8 cellular contexts compared by ENCODE assay signal in the genomic region with DNA sequence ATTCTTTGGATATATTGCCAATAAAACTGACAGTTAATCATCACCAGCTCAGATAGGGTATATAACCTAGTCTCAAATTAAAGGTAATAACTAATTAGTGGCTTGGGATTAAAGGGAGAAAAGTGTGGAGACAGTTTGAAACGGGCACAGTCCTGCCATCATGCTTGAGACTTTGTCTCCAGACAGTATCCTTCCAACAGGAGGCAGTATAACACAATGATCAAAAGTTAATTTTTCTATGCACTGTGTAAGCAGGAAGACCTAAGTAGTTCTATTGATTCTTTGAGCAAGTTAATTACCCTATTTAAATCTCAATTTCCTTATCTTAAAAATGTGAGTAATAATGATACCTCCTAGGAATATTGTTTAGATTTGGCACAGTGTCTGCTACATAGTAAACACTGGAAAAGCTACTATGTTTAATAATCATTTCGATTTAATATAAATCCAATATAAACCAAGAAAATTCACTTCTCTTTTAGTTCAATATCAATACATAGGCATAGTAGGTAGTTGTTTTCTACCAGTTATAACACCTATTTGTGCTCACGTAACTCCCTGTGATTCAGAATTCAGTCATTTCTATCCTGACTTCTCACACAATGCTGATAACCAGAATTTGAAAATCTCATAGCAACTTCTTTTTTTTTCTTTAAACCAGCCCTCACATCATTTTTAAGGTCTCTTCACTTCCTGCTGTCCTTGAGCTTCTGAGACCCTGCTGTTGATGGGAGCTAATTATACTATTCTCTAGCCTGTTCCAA. TPM values are rescaled to one million over a fixed set of nuclear protein-coding genes. Genes with fewer than 3 reads are reported as not detected.
DNase-seq lines count a peak whose midpoint lies in the region; ATAC-seq, FAIRE-seq and TF ChIP-seq lines count a peak whose summit lies in the region.

No MANE protein-coding gene starts in this region.

- no peak overlapping the region for H3K4me3 Mint-ChIP-seq in CD14-positive monocyte

- no peak overlapping the region for H3K27ac Mint-ChIP-seq in CD14-positive monocyte

- TF ChIP-seq CTCF in CD14-positive monocyte (IDR thresholded peaks at IDR 0.05) (peak; percentile 73), bronchial epithelial cell (IDR thresholded peaks at IDR 0.05; ENCODE audit: insufficient read depth, low read length, severe bottlenecking) (peak; percentile 49)

- H3K9me3 Mint-ChIP-seq in CD14-positive monocyte: no peaks in the 10 kb centered on the region

- FAIRE-seq in GM18507 (lab: Jason Lieb, UNC): peak; percentile 68
- FAIRE-seq in bronchial epithelial cell (lab: Jason Lieb, UNC): no peak

- peak; percentile 43 for ATAC-seq in HG03039 (IDR thresholded peaks at IDR 0.05; ENCODE audit: unreplicated experiment)

- H3K36me3 Mint-ChIP-seq in CD14-positive monocyte: peaks cover 12 to 13% of the 10 kb centered on the region in 2 donors

- no peak for DNase-seq in CD14-positive monocyte (ENCODE audit: low spot score)
- DNase-seq in GM18507 (ENCODE audit: extremely low spot score, insufficient read length, low read depth): no peak
- DNase-seq in NCI-H446 treated with DMSO at 0.1 percent for 48 hours (lab: John Stamatoyannopoulos, UW): peak; percentile 35
- peak; percentile 70 for DNase-seq in bronchial epithelial cell (ENCODE audit: low read depth)
- peak; percentile 69 for DNase-seq in left kidney (ENCODE audit: low read depth, low spot score)
- DNase-seq in cerebellum (ENCODE audit: low spot score): no peak
- DNase-seq in cortex of kidney (lab: John Stamatoyannopoulos, UW): no peak

- H3K27me3 Mint-ChIP-seq in CD14-positive monocyte (ENCODE audit: low read depth in 3 of 3): no peaks in the 10 kb centered on the region

- H3K4me1 Mint-ChIP-seq in CD14-positive monocyte: peaks cover 20% of the 10 kb centered on the region

- H3K36me3 ChIP-seq in bronchial epithelial cell (ENCODE audit: control insufficient read depth, insufficient read depth, low read length): no peaks in the 10 kb centered on the region

- no peaks in the 10 kb centered on the region for H3K27me3 ChIP-seq in bronchial epithelial cell (ENCODE audit: control insufficient read depth, insufficient read depth, low read length)

- no peak overlapping the region for H3K4me3 ChIP-seq in bronchial epithelial cell (ENCODE audit: low read depth, low read length)

- intact Hi-C loops in CD14-positive monocyte (cut with micrococcal nuclease): loop anchor here in 1 of 2 donors (10.0 kb wide), 1 partner anchor 54 kb away; a partner anchor contains a TSS

RNA-seq across cellular contexts. Expression of a gene that starts 53.7 kb away (rescaled TPM):
- 10 to 100 TPM; 10.7 to 12.9 TPM for polyA plus RNA-seq in CD14-positive monocyte
- total RNA-seq in bronchial epithelial cell (9.7 and 10.8 TPM in 2 replicates), cerebellum (5.4 TPM)

RNA-seq across cellular contexts. Expression of a gene that starts 54.9 kb away (rescaled TPM):
- polyA plus RNA-seq in CD14-positive monocyte: 10 to 100 TPM; 29.7 to 32.0 TPM
- total RNA-seq in bronchial epithelial cell (12.6 and 16.6 TPM in 2 replicates), cerebellum (30.1 TPM)

Comparison
In these comparisons a context has a peak if more than half of its experiments do, and no peak if none do; other contexts are left out.
1. DNase-seq: peak in NCI-H446 treated with DMSO at 0.1 percent for 48 hours (single experiment), bronchial epithelial cell (single experiment) and left kidney (single experiment); none in CD14-positive monocyte (single experiment), GM18507 (single experiment), cerebellum (single experiment) and cortex of kidney (single experiment).